In the genomic region with DNA sequence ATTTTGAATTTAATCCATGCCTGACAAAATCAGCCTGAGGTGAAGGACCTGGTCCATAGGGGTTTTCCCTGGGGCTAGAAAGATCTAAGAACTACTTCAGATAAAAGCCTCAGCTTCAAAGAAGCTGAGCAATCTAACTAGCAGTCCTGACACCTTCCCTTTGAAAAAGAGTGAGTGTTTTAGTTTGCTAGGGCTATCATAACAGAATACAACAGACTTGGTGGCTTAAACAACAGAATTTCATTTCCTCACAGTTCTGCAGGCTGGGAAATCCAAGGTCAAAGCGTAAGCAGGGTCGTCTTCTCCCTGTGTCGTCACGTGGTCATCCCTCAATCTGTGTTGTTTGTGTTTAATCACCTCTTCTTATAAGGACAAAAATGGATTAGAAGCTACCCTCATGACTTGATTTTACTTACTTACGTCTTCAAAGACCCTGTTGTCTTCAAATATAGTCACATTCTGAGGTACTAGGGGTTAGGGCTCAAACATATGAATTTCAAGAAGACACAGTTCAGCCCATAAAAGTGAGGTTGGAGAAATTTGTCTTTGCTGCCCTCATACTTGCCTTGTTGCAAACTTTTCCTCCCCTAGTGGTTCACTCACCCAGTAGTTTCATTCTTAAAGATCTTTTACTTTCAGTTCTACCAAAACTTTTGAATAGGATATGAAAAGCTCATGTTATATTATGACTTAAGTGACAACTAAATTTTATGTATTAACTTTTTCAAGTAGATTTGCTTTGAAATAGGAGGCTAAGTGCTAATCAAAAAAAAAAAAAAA, we compare ENCODE assay signal across 11 cellular contexts.
DNase-seq lines count a peak whose midpoint lies in the region; ATAC-seq lines count a peak whose summit lies in the region.
"Had no signal": no experiment of that assay in that cellular context is flagged by ENCODE, and none has a peak within 500 bp of the region (broad histone marks: within the 10 kb centered on the region; RNA-seq: fewer than 3 reads in every experiment).

No MANE protein-coding gene starts in this region.

- H3K27ac ChIP-seq in Karpas-422 (ENCODE audit: low read length): no peak overlapping the region
- H3K27ac ChIP-seq: right atrium auricular region had no signal

- H3K9ac ChIP-seq in Karpas-422 (ENCODE audit: low read length): no peak overlapping the region

- peak overlapping the region; percentile 27 for H3K4me3 Mint-ChIP-seq in activated naive CD8-positive, alpha-beta T cell treated with anti-CD3 and anti-CD28 coated beads, Interleukin-2, amount 50 U/mL, for 24 hours
- no peak overlapping the region for H3K4me3 Mint-ChIP-seq in activated naive CD8-positive, alpha-beta T cell treated with anti-CD3 and anti-CD28 coated beads for 36 hours
- H3K4me3 Mint-ChIP-seq: dendritic cell treated with granulocyte-macrophage colony-stimulating factor and Interleukin-4, amounts not matched to agents 40 ng/mL and 50 ng/mL, for 4 days had no signal

- no peak for DNase-seq in activated naive CD8-positive, alpha-beta T cell treated with anti-CD3 and anti-CD28 coated beads, Interleukin-2, amount 50 U/mL, for 24 hours
- DNase-seq in activated naive CD8-positive, alpha-beta T cell treated with anti-CD3 and anti-CD28 coated beads for 36 hours: no peak
- DNase-seq in Karpas-422 (no peak), KG1 (lab: John Stamatoyannopoulos, UW) (no peak), ureter (ENCODE audit: low spot score) (no peak), 8988T (no peak), NCI-H510A treated with DMSO at 0.1 percent for 48 hours (lab: John Stamatoyannopoulos, UW) (no peak)
- DNase-seq: AML-193 had no signal

- no peaks in the 10 kb centered on the region for H3K9me3 ChIP-seq in Karpas-422 (ENCODE audit: low read length)
- H3K9me3 ChIP-seq: right atrium auricular region had no signal

- peak; percentile 80 for ATAC-seq in activated naive CD8-positive, alpha-beta T cell treated with anti-CD3 and anti-CD28 coated beads, Interleukin-2, amount 50 U/mL, for 24 hours
- peak; percentile 81 for ATAC-seq in HG02678 (IDR thresholded peaks at IDR 0.05; ENCODE audit: unreplicated experiment)

- peak overlapping the region; percentile 31 for H3K27ac Mint-ChIP-seq in activated naive CD8-positive, alpha-beta T cell treated with anti-CD3 and anti-CD28 coated beads, Interleukin-2, amount 50 U/mL, for 24 hours
- H3K27ac Mint-ChIP-seq in activated naive CD8-positive, alpha-beta T cell treated with anti-CD3 and anti-CD28 coated beads for 36 hours: no peak overlapping the region
- H3K27ac Mint-ChIP-seq: dendritic cell treated with granulocyte-macrophage colony-stimulating factor and Interleukin-4, amounts not matched to agents 40 ng/mL and 50 ng/mL, for 4 days had no signal

- H3K79me2 ChIP-seq in Karpas-422 (ENCODE audit: low read length): no peaks in the 10 kb centered on the region

- H3K27me3 ChIP-seq in Karpas-422 (ENCODE audit: low read length): no peaks in the 10 kb centered on the region
- H3K27me3 ChIP-seq: right atrium auricular region had no signal

- H3K4me1 ChIP-seq in Karpas-422 (ENCODE audit: low read length): no peaks in the 10 kb centered on the region; the same call in 1 of the 2 replicates
- H3K4me1 ChIP-seq: right atrium auricular region had no signal

- peaks cover 15% of the 10 kb centered on the region for H3K4me1 Mint-ChIP-seq in activated naive CD8-positive, alpha-beta T cell treated with anti-CD3 and anti-CD28 coated beads, Interleukin-2, amount 50 U/mL, for 24 hours
- peaks cover 8% of the 10 kb centered on the region for H3K4me1 Mint-ChIP-seq in activated naive CD8-positive, alpha-beta T cell treated with anti-CD3 and anti-CD28 coated beads for 36 hours

- no peaks in the 10 kb centered on the region for H3K36me3 ChIP-seq in Karpas-422 (ENCODE audit: insufficient read depth, low read length)
- H3K36me3 ChIP-seq: right atrium auricular region had no signal

- H4K20me1 ChIP-seq in Karpas-422 (ENCODE audit: insufficient read depth, low read depth, low read length): no peaks in the 10 kb centered on the region

- no peak overlapping the region for H3K4me3 ChIP-seq in Karpas-422 (ENCODE audit: low read length)
- H3K4me3 ChIP-seq: right atrium auricular region had no signal

- no peaks in the 10 kb centered on the region for H3K9me3 Mint-ChIP-seq in activated naive CD8-positive, alpha-beta T cell treated with anti-CD3 and anti-CD28 coated beads, Interleukin-2, amount 50 U/mL, for 24 hours
- peaks cover 2% of the 10 kb centered on the region for H3K9me3 Mint-ChIP-seq in activated naive CD8-positive, alpha-beta T cell treated with anti-CD3 and anti-CD28 coated beads for 36 hours
- H3K9me3 Mint-ChIP-seq: dendritic cell treated with granulocyte-macrophage colony-stimulating factor and Interleukin-4, amounts not matched to agents 40 ng/mL and 50 ng/mL, for 4 days had no signal

- H3K9me2 ChIP-seq in Karpas-422 (replicated peaks; ENCODE audit: insufficient read depth, low read length): no peaks in the 10 kb centered on the region

- no peaks in the 10 kb centered on the region for H3K36me3 Mint-ChIP-seq in activated naive CD8-positive, alpha-beta T cell treated with anti-CD3 and anti-CD28 coated beads, Interleukin-2, amount 50 U/mL, for 24 hours (ENCODE audit: low read depth)
- no peaks in the 10 kb centered on the region for H3K36me3 Mint-ChIP-seq in activated naive CD8-positive, alpha-beta T cell treated with anti-CD3 and anti-CD28 coated beads for 36 hours

- H3K4me2 ChIP-seq in Karpas-422 (ENCODE audit: low read depth, low read length, poor library complexity, severe bottlenecking): no peak overlapping the region

- H2AFZ ChIP-seq in Karpas-422 (ENCODE audit: low read length): 0 out of 2 replicates have a peak overlapping the region, but pooled peaks have one; percentile 54

- peaks cover 5% of the 10 kb centered on the region for H3K27me3 Mint-ChIP-seq in activated naive CD8-positive, alpha-beta T cell treated with anti-CD3 and anti-CD28 coated beads, Interleukin-2, amount 50 U/mL, for 24 hours
- peaks cover 2% of the 10 kb centered on the region for H3K27me3 Mint-ChIP-seq in activated naive CD8-positive, alpha-beta T cell treated with anti-CD3 and anti-CD28 coated beads for 36 hours
- H3K27me3 Mint-ChIP-seq: dendritic cell treated with granulocyte-macrophage colony-stimulating factor and Interleukin-4, amounts not matched to agents 40 ng/mL and 50 ng/mL, for 4 days had no signal
